In the genomic region with DNA sequence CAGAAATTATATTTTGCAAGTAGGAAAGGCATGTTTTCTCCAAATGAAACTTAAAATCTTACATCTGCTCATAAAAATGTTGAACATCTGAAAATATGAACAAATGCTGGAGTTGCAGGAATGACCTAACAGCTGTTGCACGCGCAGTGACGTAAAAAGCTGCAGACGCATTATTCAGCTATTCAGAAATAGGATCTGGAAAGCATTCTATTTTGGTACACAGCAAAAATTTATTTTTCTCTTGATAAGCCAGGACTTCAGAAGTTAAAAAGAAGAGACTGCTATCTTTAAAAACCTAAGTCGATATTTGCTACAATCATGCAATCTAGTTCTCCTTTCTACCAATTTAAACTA, we compare ENCODE assay signal across 13 cellular contexts. TPM values are rescaled to one million over a fixed set of nuclear protein-coding genes. Genes with fewer than 3 reads are reported as not detected.
DNase-seq lines count a peak whose midpoint lies in the region; ATAC-seq and TF ChIP-seq lines count a peak whose summit lies in the region.
"Had no signal": no experiment of that assay in that cellular context is flagged by ENCODE, and none has a peak within 500 bp of the region (broad histone marks: within the 10 kb centered on the region; RNA-seq: fewer than 3 reads in every experiment).

No MANE protein-coding gene starts in this region.

- H3K27ac Mint-ChIP-seq in effector memory CD8-positive, alpha-beta T cell: no peak overlapping the region
- H3K27ac Mint-ChIP-seq: stimulated activated naive CD8-positive, alpha-beta T cell treated with anti-CD3 and anti-CD28 coated beads, Interleukin-15, amount 100 ng/mL, for 72 hours had no signal

- DNase-seq in Right ventricle myocardium inferior (ENCODE audit: missing footprints) (peak; percentile 67), cardiac septum (ENCODE audit: low spot score) (no peak), heart right ventricle (peak; percentile 16 to 48), psoas muscle (peak; percentile 39 to 61), G401 (ENCODE audit: low spot score) (no peak)
- DNase-seq in effector memory CD8-positive, alpha-beta T cell: no peak
- DNase-seq: 8988T; activated CD4-positive, alpha-beta T cell treated with anti-CD3 and anti-CD28 coated beads for 48 hours; MM.1S; stimulated activated naive CD8-positive, alpha-beta T cell treated with anti-CD3 and anti-CD28 coated beads, Interleukin-15, amount 100 ng/mL, for 72 hours had no signal

- H3K36me3 ChIP-seq in heart right ventricle: no peaks in the 10 kb centered on the region
- no peaks in the 10 kb centered on the region for H3K36me3 ChIP-seq in psoas muscle (ENCODE audit: insufficient read depth in 1 of 2, low read depth in 1 of 2)

- no peaks in the 10 kb centered on the region for H3K36me3 Mint-ChIP-seq in effector memory CD8-positive, alpha-beta T cell (ENCODE audit: insufficient read depth)

- H3K9me3 ChIP-seq in heart right ventricle (peaks cover 0 to 8% (median 0%) of the 10 kb centered on the region in 11 donors), psoas muscle (no peaks in the 10 kb centered on the region)

- H3K27ac ChIP-seq in heart right ventricle (peak overlapping the region in 9 of 10 donors; percentile 11 to 58 (median 38)), psoas muscle (no peak overlapping the region)

- peak overlapping the region in 6 of 10 donors; percentile 3 to 26 (median 14) for H3K4me3 ChIP-seq in heart right ventricle
- peak overlapping the region; percentile 37 for H3K4me3 ChIP-seq in psoas muscle
- H3K4me3 ChIP-seq: GM12878 had no signal

- no peaks in the 10 kb centered on the region for H3K4me1 Mint-ChIP-seq in effector memory CD8-positive, alpha-beta T cell (ENCODE audit: low read depth in 2 of 2)
- H3K4me1 Mint-ChIP-seq: stimulated activated naive CD8-positive, alpha-beta T cell treated with anti-CD3 and anti-CD28 coated beads, Interleukin-15, amount 100 ng/mL, for 72 hours had no signal

- in situ Hi-C loops in G401 (cut with HindIII; ENCODE audit: low sequenced_read_pairs): no loop called here

- 66 to 79% methylated on average over 5 of the region's 5 CpGs for WGBS in heart right ventricle, 2 donors
- 24 to 35% (median 25%) methylated on average over 5 of the region's 5 CpGs for WGBS in psoas muscle, 3 donors

- ATAC-seq in Right ventricle myocardium inferior (peak; percentile 29), heart right ventricle (peak in 7 of 8 donors; percentile 23 to 72 (median 63)), psoas muscle (peak in 2 of 4 donors; percentile 57 to 87), GM21825 (IDR thresholded peaks at IDR 0.05; ENCODE audit: unreplicated experiment) (no peak), HG02571 (IDR thresholded peaks at IDR 0.05; ENCODE audit: unreplicated experiment) (no peak)
- no peak for ATAC-seq in effector memory CD8-positive, alpha-beta T cell (replicated peaks)
- ATAC-seq: GM12878; stimulated activated naive CD8-positive, alpha-beta T cell treated with anti-CD3 and anti-CD28 coated beads, Interleukin-15, amount 100 ng/mL, for 72 hours had no signal

- peaks cover 2 to 11% of the 10 kb centered on the region in 2 donors for H3K27me3 Mint-ChIP-seq in effector memory CD8-positive, alpha-beta T cell
- H3K27me3 Mint-ChIP-seq: stimulated activated naive CD8-positive, alpha-beta T cell treated with anti-CD3 and anti-CD28 coated beads, Interleukin-15, amount 100 ng/mL, for 72 hours had no signal

- TF ChIP-seq CTCF in heart right ventricle (IDR thresholded peaks at IDR 0.05): no peak
- TF ChIP-seq CTCF in psoas muscle (IDR thresholded peaks at IDR 0.05): no peak

- intact Hi-C loops in Right ventricle myocardium inferior (cut with DNase I): no loop called here
- intact Hi-C loops in cardiac septum (cut with DNase I): no loop called here
- intact Hi-C loops in heart right ventricle (cut with DNase I): no loop called here
- intact Hi-C loops in psoas muscle (cut with DNase I): no loop called here

- peaks cover 0 to 35% (median 5%) of the 10 kb centered on the region in 9 donors for H3K4me1 ChIP-seq in heart right ventricle
- H3K4me1 ChIP-seq in psoas muscle: peaks cover 9% of the 10 kb centered on the region

- H3K27me3 ChIP-seq in heart right ventricle (no peaks in the 10 kb centered on the region), psoas muscle (ENCODE audit: insufficient read depth in 3 of 3, low read length in 2 of 3) (no peaks in the 10 kb centered on the region)

- peaks cover 0 to under 1% of the 10 kb centered on the region in 2 donors for H3K9me3 Mint-ChIP-seq in effector memory CD8-positive, alpha-beta T cell

- H3K4me3 Mint-ChIP-seq in effector memory CD8-positive, alpha-beta T cell: no peak overlapping the region
- H3K4me3 Mint-ChIP-seq: stimulated activated naive CD8-positive, alpha-beta T cell treated with anti-CD3 and anti-CD28 coated beads, Interleukin-15, amount 100 ng/mL, for 72 hours had no signal

RNA-seq across cellular contexts. Expression of gene STARD13, which starts 36.9 kb away (rescaled TPM):
- total RNA-seq in Right ventricle myocardium inferior (36.4 TPM), cardiac septum (26.9 TPM), heart right ventricle (10 to 100 TPM; 18.2 to 38.3 (median 28.5) TPM), psoas muscle (1 to 10 TPM; 5.2 to 9.2 (median 7.1) TPM)
- polyA plus RNA-seq in heart right ventricle (10 to 100 TPM in 1 of 2 donors, 1 to 10 TPM in 1; 7.1 to 15.2 TPM), psoas muscle (1 to 10 TPM; 2.3 to 6.3 (median 2.6) TPM)
- 0.06 and 0.20 TPM in 2 replicates for total RNA-seq in G401 (2014; rRNA removed; shearing (Covaris generic))

Comparison
In these comparisons a context has a peak if more than half of its experiments do, and no peak if none do; other contexts are left out.
1. DNase-seq: peak in Right ventricle myocardium inferior (single experiment), heart right ventricle (2 of 2) and psoas muscle (2 of 2); none in cardiac septum (single experiment), G401 (single experiment) and effector memory CD8-positive, alpha-beta T cell (0 of 3).
2. ATAC-seq: peak in Right ventricle myocardium inferior (single experiment) and heart right ventricle (7 of 8); none in GM21825 (single experiment), HG02571 (single experiment) and effector memory CD8-positive, alpha-beta T cell (single experiment).